1 cellular context compared by ENCODE assay signal in the genomic region with DNA sequence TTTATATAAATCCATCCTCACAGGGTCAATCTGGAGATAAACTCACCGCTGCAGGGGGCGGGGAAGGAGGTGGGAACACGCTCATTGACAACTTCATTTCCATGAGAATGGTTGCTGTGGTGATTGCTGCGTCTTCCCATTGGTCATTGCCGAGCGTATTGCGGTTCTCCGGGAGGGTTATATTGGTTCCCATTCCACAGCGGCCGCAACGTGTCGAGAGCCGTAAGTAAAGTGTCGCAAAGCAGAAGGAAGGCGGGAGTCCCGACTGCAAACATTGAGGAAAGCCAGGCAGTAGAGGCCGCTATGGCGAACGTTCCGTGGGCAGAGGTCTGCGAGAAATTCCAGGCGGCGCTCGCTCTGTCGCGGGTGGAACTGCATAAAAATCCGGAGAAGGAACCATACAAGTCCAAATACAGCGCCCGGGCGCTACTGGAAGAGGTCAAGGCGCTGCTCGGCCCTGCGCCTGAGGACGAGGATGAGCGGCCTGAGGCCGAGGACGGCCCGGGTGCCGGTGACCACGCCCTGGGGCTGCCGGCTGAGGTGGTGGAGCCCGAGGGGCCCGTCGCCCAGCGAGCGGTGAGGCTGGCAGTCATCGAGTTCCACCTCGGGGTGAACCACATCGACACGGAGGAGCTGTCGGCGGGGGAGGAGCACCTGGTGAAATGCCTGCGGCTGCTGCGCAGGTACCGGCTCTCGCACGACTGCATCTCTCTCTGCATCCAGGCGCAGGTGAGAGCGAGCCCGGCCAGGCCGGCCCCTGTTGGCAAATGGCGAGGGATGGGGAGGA.
TF ChIP-seq lines count a peak whose summit lies in the region.

A gene with protein sequence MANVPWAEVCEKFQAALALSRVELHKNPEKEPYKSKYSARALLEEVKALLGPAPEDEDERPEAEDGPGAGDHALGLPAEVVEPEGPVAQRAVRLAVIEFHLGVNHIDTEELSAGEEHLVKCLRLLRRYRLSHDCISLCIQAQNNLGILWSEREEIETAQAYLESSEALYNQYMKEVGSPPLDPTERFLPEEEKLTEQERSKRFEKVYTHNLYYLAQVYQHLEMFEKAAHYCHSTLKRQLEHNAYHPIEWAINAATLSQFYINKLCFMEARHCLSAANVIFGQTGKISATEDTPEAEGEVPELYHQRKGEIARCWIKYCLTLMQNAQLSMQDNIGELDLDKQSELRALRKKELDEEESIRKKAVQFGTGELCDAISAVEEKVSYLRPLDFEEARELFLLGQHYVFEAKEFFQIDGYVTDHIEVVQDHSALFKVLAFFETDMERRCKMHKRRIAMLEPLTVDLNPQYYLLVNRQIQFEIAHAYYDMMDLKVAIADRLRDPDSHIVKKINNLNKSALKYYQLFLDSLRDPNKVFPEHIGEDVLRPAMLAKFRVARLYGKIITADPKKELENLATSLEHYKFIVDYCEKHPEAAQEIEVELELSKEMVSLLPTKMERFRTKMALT (plus strand): TSS at position 274 of the 787 bp plus-strand sequence. CDS start 30 bp downstream, at position 304.

TF ChIP-seq in HepG2, 621 proteins besides CTCF, POLR2A, EP300 and RAD21 (continued from another document and continues in another):
- TF ChIP-seq, protein P1, sequence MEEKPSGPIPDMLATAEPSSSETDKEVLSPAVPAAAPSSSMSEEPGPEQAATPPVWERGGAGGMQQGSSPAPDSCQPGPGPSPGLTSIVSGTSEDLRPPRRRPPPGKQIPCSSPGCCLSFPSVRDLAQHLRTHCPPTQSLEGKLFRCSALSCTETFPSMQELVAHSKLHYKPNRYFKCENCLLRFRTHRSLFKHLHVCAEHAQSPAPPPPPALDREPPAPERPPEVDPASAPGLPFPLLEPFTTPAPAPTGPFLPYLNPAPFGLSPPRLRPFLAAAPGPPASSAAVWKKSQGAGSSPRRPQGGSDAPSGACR (CRISPR knock-in tag; IDR thresholded peaks at IDR 0.05) = no peak; the same call in 1 of the 2 replicates
- TF ChIP-seq KDM1A (CRISPR knock-in tag; IDR thresholded peaks at IDR 0.05) (no peak), ADNP (CRISPR knock-in tag; IDR thresholded peaks at IDR 0.05) (no peak), PCBP2 (optimal IDR thresholded peaks at IDR 0.05; ENCODE audit: low read depth, low read length, poor library complexity, severe bottlenecking) (no peak), SMAD3 (CRISPR knock-in tag; IDR thresholded peaks at IDR 0.05) (0 out of 2 replicates have a peak, but pooled peaks have one; percentile 53), ZNF484 (CRISPR knock-in tag; IDR thresholded peaks at IDR 0.05; ENCODE audit: borderline replicate concordance, low read depth) (no peak), SNRNP70 (IDR thresholded peaks at IDR 0.05; ENCODE audit: low read depth, low read length) (no peak), KDM3A (CRISPR knock-in tag; IDR thresholded peaks at IDR 0.05; ENCODE audit: low read depth) (peak; percentile 86), IRF2 (CRISPR knock-in tag; IDR thresholded peaks at IDR 0.05) (peak; percentile 75; the same call in 1 of the 2 replicates), MTA3 (CRISPR knock-in tag; IDR thresholded peaks at IDR 0.05) (no peak), ZNF17 (CRISPR knock-in tag; IDR thresholded peaks at IDR 0.05) (0 out of 2 replicates have a peak, but pooled peaks have one; percentile 58), TBX2 (CRISPR knock-in tag; IDR thresholded peaks at IDR 0.05; ENCODE audit: borderline replicate concordance) (peak; percentile 85), ATF1 (CRISPR knock-in tag; IDR thresholded peaks at IDR 0.05) (peak; percentile 76; the same call in 1 of the 2 replicates), ZNF10 (CRISPR knock-in tag; IDR thresholded peaks at IDR 0.05; ENCODE audit: borderline replicate concordance, low read depth) (no peak), RARG (CRISPR knock-in tag; IDR thresholded peaks at IDR 0.05; ENCODE audit: low read depth) (no peak), ZBTB1 (CRISPR knock-in tag; IDR thresholded peaks at IDR 0.05; ENCODE audit: borderline replicate concordance) (no peak), ZNF20 (CRISPR knock-in tag; IDR thresholded peaks at IDR 0.05) (no peak), ZNF180 (CRISPR knock-in tag; IDR thresholded peaks at IDR 0.05; ENCODE audit: borderline replicate concordance, low read depth) (no peak), PAF1 (CRISPR knock-in tag; IDR thresholded peaks at IDR 0.05) (no peak), ZKSCAN1 (IDR thresholded peaks at IDR 0.05; ENCODE audit: low read length) (no peak), REL (CRISPR knock-in tag; conservative IDR thresholded peaks at IDR 0.05) (no peak)
- TF ChIP-seq, protein P2, sequence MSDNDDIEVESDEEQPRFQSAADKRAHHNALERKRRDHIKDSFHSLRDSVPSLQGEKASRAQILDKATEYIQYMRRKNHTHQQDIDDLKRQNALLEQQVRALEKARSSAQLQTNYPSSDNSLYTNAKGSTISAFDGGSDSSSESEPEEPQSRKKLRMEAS (IDR thresholded peaks at IDR 0.05) = peak; percentile 66; the same call in 1 of the 2 replicates
- TF ChIP-seq, protein P3, sequence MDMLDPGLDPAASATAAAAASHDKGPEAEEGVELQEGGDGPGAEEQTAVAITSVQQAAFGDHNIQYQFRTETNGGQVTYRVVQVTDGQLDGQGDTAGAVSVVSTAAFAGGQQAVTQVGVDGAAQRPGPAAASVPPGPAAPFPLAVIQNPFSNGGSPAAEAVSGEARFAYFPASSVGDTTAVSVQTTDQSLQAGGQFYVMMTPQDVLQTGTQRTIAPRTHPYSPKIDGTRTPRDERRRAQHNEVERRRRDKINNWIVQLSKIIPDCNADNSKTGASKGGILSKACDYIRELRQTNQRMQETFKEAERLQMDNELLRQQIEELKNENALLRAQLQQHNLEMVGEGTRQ (IDR thresholded peaks at IDR 0.05; ENCODE audit: low read depth, low read length) = no peak
- TF ChIP-seq, protein P3 (CRISPR knock-in tag; IDR thresholded peaks at IDR 0.05; ENCODE audit: borderline replicate concordance) = no peak
- TF ChIP-seq, protein P4, sequence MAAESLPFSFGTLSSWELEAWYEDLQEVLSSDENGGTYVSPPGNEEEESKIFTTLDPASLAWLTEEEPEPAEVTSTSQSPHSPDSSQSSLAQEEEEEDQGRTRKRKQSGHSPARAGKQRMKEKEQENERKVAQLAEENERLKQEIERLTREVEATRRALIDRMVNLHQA (CRISPR knock-in tag; IDR thresholded peaks at IDR 0.05) = no peak
- TF ChIP-seq, protein P5, sequence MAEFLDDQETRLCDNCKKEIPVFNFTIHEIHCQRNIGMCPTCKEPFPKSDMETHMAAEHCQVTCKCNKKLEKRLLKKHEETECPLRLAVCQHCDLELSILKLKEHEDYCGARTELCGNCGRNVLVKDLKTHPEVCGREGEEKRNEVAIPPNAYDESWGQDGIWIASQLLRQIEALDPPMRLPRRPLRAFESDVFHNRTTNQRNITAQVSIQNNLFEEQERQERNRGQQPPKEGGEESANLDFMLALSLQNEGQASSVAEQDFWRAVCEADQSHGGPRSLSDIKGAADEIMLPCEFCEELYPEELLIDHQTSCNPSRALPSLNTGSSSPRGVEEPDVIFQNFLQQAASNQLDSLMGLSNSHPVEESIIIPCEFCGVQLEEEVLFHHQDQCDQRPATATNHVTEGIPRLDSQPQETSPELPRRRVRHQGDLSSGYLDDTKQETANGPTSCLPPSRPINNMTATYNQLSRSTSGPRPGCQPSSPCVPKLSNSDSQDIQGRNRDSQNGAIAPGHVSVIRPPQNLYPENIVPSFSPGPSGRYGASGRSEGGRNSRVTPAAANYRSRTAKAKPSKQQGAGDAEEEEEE (CRISPR knock-in tag; IDR thresholded peaks at IDR 0.05; ENCODE audit: borderline replicate concordance) = no peak
- TF ChIP-seq, protein P6, sequence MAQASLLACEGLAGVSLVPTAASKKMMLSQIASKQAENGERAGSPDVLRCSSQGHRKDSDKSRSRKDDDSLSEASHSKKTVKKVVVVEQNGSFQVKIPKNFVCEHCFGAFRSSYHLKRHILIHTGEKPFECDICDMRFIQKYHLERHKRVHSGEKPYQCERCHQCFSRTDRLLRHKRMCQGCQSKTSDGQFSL (CRISPR knock-in tag; IDR thresholded peaks at IDR 0.05) = no peak
- TF ChIP-seq, protein P7, sequence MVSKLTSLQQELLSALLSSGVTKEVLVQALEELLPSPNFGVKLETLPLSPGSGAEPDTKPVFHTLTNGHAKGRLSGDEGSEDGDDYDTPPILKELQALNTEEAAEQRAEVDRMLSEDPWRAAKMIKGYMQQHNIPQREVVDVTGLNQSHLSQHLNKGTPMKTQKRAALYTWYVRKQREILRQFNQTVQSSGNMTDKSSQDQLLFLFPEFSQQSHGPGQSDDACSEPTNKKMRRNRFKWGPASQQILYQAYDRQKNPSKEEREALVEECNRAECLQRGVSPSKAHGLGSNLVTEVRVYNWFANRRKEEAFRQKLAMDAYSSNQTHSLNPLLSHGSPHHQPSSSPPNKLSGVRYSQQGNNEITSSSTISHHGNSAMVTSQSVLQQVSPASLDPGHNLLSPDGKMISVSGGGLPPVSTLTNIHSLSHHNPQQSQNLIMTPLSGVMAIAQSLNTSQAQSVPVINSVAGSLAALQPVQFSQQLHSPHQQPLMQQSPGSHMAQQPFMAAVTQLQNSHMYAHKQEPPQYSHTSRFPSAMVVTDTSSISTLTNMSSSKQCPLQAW (CRISPR knock-in tag; IDR thresholded peaks at IDR 0.05) = peak; percentile 88
- TF ChIP-seq, protein P8, sequence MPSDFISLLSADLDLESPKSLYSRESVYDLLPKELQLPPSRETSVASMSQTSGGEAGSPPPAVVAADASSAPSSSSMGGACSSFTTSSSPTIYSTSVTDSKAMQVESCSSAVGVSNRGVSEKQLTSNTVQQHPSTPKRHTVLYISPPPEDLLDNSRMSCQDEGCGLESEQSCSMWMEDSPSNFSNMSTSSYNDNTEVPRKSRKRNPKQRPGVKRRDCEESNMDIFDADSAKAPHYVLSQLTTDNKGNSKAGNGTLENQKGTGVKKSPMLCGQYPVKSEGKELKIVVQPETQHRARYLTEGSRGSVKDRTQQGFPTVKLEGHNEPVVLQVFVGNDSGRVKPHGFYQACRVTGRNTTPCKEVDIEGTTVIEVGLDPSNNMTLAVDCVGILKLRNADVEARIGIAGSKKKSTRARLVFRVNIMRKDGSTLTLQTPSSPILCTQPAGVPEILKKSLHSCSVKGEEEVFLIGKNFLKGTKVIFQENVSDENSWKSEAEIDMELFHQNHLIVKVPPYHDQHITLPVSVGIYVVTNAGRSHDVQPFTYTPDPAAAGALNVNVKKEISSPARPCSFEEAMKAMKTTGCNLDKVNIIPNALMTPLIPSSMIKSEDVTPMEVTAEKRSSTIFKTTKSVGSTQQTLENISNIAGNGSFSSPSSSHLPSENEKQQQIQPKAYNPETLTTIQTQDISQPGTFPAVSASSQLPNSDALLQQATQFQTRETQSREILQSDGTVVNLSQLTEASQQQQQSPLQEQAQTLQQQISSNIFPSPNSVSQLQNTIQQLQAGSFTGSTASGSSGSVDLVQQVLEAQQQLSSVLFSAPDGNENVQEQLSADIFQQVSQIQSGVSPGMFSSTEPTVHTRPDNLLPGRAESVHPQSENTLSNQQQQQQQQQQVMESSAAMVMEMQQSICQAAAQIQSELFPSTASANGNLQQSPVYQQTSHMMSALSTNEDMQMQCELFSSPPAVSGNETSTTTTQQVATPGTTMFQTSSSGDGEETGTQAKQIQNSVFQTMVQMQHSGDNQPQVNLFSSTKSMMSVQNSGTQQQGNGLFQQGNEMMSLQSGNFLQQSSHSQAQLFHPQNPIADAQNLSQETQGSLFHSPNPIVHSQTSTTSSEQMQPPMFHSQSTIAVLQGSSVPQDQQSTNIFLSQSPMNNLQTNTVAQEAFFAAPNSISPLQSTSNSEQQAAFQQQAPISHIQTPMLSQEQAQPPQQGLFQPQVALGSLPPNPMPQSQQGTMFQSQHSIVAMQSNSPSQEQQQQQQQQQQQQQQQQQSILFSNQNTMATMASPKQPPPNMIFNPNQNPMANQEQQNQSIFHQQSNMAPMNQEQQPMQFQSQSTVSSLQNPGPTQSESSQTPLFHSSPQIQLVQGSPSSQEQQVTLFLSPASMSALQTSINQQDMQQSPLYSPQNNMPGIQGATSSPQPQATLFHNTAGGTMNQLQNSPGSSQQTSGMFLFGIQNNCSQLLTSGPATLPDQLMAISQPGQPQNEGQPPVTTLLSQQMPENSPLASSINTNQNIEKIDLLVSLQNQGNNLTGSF (CRISPR knock-in tag; IDR thresholded peaks at IDR 0.05) = no peak
- TF ChIP-seq, protein P9, sequence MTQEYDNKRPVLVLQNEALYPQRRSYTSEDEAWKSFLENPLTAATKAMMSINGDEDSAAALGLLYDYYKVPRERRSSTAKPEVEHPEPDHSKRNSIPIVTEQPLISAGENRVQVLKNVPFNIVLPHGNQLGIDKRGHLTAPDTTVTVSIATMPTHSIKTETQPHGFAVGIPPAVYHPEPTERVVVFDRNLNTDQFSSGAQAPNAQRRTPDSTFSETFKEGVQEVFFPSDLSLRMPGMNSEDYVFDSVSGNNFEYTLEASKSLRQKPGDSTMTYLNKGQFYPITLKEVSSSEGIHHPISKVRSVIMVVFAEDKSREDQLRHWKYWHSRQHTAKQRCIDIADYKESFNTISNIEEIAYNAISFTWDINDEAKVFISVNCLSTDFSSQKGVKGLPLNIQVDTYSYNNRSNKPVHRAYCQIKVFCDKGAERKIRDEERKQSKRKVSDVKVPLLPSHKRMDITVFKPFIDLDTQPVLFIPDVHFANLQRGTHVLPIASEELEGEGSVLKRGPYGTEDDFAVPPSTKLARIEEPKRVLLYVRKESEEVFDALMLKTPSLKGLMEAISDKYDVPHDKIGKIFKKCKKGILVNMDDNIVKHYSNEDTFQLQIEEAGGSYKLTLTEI (CRISPR knock-in tag; conservative IDR thresholded peaks at IDR 0.05) = no peak
